ENCODE assay signal across 1 cellular context in the genomic region with DNA sequence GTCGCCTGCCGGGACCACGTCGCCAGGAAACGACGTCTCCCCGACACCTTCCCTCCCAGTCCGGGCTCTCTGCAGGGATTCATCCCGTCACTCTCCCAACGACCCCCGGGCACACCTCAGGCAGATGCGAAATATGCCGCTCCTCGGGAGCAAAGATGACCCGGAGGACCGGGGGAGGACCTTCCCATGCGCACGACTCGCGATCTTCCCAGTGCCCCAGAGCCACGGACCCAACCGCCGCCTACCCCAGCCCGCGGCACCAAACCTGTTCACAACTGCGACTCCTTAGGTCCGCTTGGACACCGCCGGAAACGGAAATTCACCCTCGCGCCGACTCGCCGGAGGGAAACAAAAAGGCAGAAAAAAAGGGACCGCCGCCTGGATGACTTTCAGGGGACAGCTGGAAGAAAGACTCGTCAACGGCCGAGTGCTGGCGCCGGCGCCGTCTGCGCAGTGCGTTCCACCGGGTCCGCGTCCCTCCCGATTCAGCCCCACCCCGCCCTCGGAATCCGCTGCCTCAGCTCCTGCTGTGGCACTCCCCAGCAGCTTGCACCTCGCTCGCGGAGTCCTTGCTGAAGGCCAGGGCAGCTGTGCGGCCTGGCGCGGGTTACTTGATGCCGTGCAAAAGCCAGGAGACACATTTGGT.
TF ChIP-seq lines count a peak whose summit lies in the region.
"Not testable (repeated sequence)": the region's sequence is repeated elsewhere in the genome, so short reads cannot be mapped to it uniquely, and the experiment has no call there.

No MANE protein-coding gene starts in this region.

TF ChIP-seq in HepG2, 621 proteins besides CTCF, POLR2A, EP300 and RAD21 (continued from another document and continues in another):
- TF ChIP-seq, protein P1, sequence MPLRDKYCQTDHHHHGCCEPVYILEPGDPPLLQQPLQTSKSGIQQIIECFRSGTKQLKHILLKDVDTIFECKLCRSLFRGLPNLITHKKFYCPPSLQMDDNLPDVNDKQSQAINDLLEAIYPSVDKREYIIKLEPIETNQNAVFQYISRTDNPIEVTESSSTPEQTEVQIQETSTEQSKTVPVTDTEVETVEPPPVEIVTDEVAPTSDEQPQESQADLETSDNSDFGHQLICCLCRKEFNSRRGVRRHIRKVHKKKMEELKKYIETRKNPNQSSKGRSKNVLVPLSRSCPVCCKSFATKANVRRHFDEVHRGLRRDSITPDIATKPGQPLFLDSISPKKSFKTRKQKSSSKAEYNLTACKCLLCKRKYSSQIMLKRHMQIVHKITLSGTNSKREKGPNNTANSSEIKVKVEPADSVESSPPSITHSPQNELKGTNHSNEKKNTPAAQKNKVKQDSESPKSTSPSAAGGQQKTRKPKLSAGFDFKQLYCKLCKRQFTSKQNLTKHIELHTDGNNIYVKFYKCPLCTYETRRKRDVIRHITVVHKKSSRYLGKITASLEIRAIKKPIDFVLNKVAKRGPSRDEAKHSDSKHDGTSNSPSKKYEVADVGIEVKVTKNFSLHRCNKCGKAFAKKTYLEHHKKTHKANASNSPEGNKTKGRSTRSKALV (CRISPR knock-in tag; IDR thresholded peaks at IDR 0.05), result peak; percentile 76; the same call in 1 of the 2 replicates
- TF ChIP-seq SAP130 (CRISPR knock-in tag; IDR thresholded peaks at IDR 0.05; ENCODE audit: low read depth) (peak; percentile 70), ZSCAN30 (CRISPR knock-in tag; IDR thresholded peaks at IDR 0.05) (peak; percentile 62; the same call in 1 of the 2 replicates), MAZ (CRISPR knock-in tag; IDR thresholded peaks at IDR 0.05; ENCODE audit: low read depth) (0 out of 2 replicates have a peak, but pooled peaks have one; percentile 20), TGIF2 (CRISPR knock-in tag; IDR thresholded peaks at IDR 0.05) (peak; percentile 35; the same call in 1 of the 2 replicates), ZNF12 (CRISPR knock-in tag; IDR thresholded peaks at IDR 0.05) (peak; percentile 25; the same call in 1 of the 2 replicates), HDAC2 (CRISPR knock-in tag; IDR thresholded peaks at IDR 0.05) (peak; percentile 34; the same call in 1 of the 2 replicates), ELF3 (CRISPR knock-in tag; IDR thresholded peaks at IDR 0.05) (peak; percentile 56), ZNF883 (CRISPR knock-in tag; IDR thresholded peaks at IDR 0.05; ENCODE audit: not compliant biosample characterization) (peak; percentile 65), SAFB2 (CRISPR knock-in tag; IDR thresholded peaks at IDR 0.05; ENCODE audit: borderline replicate concordance, low read depth) (peak; percentile 29; the same call in 1 of the 2 replicates), FOSL2 (CRISPR knock-in tag; IDR thresholded peaks at IDR 0.05) (peak; percentile 46; the same call in 1 of the 2 replicates), ZFX (CRISPR knock-in tag; IDR thresholded peaks at IDR 0.05; ENCODE audit: low read depth) (peak; percentile 63), KDM3A (CRISPR knock-in tag; IDR thresholded peaks at IDR 0.05; ENCODE audit: low read depth) (0 out of 2 replicates have a peak, but pooled peaks have one; percentile 30), HNRNPLL (IDR thresholded peaks at IDR 0.05; ENCODE audit: low read depth, low read length, poor library complexity, severe bottlenecking) (peak; percentile 47), HOXA5 (CRISPR knock-in tag; IDR thresholded peaks at IDR 0.05) (0 out of 2 replicates have a peak, but pooled peaks have one; percentile 22), KAT7 (CRISPR knock-in tag; IDR thresholded peaks at IDR 0.05; ENCODE audit: borderline replicate concordance) (peak; percentile 18; the same call in 1 of the 2 replicates), MXD4 (CRISPR knock-in tag; IDR thresholded peaks at IDR 0.05) (peak; percentile 35; the same call in 1 of the 2 replicates), TCF7 (IDR thresholded peaks at IDR 0.05; ENCODE audit: low read depth) (0 out of 2 replicates have a peak, but pooled peaks have one; percentile 18), ZNF547 (CRISPR knock-in tag; IDR thresholded peaks at IDR 0.05) (peak; percentile 33; the same call in 1 of the 2 replicates), REPIN1 (CRISPR knock-in tag; IDR thresholded peaks at IDR 0.05; ENCODE audit: borderline replicate concordance, low read depth) (peak; percentile 47; the same call in 1 of the 2 replicates)
- TF ChIP-seq MAZ (IDR thresholded peaks at IDR 0.05; ENCODE audit: borderline replicate concordance, low read depth, low read length), result not testable (repeated sequence)
- TF ChIP-seq, protein P2, sequence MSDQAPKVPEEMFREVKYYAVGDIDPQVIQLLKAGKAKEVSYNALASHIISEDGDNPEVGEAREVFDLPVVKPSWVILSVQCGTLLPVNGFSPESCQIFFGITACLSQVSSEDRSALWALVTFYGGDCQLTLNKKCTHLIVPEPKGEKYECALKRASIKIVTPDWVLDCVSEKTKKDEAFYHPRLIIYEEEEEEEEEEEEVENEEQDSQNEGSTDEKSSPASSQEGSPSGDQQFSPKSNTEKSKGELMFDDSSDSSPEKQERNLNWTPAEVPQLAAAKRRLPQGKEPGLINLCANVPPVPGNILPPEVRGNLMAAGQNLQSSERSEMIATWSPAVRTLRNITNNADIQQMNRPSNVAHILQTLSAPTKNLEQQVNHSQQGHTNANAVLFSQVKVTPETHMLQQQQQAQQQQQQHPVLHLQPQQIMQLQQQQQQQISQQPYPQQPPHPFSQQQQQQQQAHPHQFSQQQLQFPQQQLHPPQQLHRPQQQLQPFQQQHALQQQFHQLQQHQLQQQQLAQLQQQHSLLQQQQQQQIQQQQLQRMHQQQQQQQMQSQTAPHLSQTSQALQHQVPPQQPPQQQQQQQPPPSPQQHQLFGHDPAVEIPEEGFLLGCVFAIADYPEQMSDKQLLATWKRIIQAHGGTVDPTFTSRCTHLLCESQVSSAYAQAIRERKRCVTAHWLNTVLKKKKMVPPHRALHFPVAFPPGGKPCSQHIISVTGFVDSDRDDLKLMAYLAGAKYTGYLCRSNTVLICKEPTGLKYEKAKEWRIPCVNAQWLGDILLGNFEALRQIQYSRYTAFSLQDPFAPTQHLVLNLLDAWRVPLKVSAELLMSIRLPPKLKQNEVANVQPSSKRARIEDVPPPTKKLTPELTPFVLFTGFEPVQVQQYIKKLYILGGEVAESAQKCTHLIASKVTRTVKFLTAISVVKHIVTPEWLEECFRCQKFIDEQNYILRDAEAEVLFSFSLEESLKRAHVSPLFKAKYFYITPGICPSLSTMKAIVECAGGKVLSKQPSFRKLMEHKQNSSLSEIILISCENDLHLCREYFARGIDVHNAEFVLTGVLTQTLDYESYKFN (CRISPR knock-in tag; conservative IDR thresholded peaks at IDR 0.05), result 0 out of 2 replicates have a peak, but pooled peaks have one; percentile 16
- TF ChIP-seq, protein P3, sequence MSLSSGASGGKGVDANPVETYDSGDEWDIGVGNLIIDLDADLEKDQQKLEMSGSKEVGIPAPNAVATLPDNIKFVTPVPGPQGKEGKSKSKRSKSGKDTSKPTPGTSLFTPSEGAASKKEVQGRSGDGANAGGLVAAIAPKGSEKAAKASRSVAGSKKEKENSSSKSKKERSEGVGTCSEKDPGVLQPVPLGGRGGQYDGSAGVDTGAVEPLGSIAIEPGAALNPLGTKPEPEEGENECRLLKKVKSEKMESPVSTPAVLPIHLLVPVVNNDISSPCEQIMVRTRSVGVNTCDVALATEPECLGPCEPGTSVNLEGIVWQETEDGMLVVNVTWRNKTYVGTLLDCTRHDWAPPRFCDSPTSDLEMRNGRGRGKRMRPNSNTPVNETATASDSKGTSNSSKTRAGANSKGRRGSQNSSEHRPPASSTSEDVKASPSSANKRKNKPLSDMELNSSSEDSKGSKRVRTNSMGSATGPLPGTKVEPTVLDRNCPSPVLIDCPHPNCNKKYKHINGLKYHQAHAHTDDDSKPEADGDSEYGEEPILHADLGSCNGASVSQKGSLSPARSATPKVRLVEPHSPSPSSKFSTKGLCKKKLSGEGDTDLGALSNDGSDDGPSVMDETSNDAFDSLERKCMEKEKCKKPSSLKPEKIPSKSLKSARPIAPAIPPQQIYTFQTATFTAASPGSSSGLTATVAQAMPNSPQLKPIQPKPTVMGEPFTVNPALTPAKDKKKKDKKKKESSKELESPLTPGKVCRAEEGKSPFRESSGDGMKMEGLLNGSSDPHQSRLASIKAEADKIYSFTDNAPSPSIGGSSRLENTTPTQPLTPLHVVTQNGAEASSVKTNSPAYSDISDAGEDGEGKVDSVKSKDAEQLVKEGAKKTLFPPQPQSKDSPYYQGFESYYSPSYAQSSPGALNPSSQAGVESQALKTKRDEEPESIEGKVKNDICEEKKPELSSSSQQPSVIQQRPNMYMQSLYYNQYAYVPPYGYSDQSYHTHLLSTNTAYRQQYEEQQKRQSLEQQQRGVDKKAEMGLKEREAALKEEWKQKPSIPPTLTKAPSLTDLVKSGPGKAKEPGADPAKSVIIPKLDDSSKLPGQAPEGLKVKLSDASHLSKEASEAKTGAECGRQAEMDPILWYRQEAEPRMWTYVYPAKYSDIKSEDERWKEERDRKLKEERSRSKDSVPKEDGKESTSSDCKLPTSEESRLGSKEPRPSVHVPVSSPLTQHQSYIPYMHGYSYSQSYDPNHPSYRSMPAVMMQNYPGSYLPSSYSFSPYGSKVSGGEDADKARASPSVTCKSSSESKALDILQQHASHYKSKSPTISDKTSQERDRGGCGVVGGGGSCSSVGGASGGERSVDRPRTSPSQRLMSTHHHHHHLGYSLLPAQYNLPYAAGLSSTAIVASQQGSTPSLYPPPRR (CRISPR knock-in tag; IDR thresholded peaks at IDR 0.05; ENCODE audit: borderline replicate concordance), result peak; percentile 26; the same call in 1 of the 2 replicates
- TF ChIP-seq, protein P4, sequence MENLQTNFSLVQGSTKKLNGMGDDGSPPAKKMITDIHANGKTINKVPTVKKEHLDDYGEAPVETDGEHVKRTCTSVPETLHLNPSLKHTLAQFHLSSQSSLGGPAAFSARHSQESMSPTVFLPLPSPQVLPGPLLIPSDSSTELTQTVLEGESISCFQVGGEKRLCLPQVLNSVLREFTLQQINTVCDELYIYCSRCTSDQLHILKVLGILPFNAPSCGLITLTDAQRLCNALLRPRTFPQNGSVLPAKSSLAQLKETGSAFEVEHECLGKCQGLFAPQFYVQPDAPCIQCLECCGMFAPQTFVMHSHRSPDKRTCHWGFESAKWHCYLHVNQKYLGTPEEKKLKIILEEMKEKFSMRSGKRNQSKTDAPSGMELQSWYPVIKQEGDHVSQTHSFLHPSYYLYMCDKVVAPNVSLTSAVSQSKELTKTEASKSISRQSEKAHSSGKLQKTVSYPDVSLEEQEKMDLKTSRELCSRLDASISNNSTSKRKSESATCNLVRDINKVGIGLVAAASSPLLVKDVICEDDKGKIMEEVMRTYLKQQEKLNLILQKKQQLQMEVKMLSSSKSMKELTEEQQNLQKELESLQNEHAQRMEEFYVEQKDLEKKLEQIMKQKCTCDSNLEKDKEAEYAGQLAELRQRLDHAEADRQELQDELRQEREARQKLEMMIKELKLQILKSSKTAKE (CRISPR knock-in tag; IDR thresholded peaks at IDR 0.05; ENCODE audit: borderline replicate concordance), result 0 out of 2 replicates have a peak, but pooled peaks have one; percentile 13
- TF ChIP-seq, protein P5, sequence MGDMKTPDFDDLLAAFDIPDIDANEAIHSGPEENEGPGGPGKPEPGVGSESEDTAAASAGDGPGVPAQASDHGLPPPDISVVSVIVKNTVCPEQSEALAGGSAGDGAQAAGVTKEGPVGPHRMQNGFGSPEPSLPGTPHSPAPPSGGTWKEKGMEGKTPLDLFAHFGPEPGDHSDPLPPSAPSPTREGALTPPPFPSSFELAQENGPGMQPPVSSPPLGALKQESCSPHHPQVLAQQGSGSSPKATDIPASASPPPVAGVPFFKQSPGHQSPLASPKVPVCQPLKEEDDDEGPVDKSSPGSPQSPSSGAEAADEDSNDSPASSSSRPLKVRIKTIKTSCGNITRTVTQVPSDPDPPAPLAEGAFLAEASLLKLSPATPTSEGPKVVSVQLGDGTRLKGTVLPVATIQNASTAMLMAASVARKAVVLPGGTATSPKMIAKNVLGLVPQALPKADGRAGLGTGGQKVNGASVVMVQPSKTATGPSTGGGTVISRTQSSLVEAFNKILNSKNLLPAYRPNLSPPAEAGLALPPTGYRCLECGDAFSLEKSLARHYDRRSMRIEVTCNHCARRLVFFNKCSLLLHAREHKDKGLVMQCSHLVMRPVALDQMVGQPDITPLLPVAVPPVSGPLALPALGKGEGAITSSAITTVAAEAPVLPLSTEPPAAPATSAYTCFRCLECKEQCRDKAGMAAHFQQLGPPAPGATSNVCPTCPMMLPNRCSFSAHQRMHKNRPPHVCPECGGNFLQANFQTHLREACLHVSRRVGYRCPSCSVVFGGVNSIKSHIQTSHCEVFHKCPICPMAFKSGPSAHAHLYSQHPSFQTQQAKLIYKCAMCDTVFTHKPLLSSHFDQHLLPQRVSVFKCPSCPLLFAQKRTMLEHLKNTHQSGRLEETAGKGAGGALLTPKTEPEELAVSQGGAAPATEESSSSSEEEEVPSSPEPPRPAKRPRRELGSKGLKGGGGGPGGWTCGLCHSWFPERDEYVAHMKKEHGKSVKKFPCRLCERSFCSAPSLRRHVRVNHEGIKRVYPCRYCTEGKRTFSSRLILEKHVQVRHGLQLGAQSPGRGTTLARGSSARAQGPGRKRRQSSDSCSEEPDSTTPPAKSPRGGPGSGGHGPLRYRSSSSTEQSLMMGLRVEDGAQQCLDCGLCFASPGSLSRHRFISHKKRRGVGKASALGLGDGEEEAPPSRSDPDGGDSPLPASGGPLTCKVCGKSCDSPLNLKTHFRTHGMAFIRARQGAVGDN (CRISPR knock-in tag; IDR thresholded peaks at IDR 0.05), result peak; percentile 77; the same call in 1 of the 2 replicates
- TF ChIP-seq, protein P6, sequence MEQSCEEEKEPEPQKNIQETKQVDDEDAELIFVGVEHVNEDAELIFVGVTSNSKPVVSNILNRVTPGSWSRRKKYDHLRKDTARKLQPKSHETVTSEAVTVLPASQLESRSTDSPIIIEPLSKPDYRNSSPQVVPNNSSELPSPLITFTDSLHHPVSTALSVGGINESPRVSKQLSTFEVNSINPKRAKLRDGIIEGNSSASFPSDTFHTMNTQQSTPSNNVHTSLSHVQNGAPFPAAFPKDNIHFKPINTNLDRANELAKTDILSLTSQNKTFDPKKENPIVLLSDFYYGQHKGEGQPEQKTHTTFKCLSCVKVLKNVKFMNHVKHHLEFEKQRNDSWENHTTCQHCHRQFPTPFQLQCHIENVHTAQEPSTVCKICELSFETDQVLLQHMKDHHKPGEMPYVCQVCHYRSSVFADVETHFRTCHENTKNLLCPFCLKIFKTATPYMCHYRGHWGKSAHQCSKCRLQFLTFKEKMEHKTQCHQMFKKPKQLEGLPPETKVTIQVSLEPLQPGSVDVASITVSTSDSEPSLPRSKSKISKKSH (CRISPR knock-in tag; IDR thresholded peaks at IDR 0.05; ENCODE audit: borderline replicate concordance), result peak; percentile 63
- TF ChIP-seq, protein P7, sequence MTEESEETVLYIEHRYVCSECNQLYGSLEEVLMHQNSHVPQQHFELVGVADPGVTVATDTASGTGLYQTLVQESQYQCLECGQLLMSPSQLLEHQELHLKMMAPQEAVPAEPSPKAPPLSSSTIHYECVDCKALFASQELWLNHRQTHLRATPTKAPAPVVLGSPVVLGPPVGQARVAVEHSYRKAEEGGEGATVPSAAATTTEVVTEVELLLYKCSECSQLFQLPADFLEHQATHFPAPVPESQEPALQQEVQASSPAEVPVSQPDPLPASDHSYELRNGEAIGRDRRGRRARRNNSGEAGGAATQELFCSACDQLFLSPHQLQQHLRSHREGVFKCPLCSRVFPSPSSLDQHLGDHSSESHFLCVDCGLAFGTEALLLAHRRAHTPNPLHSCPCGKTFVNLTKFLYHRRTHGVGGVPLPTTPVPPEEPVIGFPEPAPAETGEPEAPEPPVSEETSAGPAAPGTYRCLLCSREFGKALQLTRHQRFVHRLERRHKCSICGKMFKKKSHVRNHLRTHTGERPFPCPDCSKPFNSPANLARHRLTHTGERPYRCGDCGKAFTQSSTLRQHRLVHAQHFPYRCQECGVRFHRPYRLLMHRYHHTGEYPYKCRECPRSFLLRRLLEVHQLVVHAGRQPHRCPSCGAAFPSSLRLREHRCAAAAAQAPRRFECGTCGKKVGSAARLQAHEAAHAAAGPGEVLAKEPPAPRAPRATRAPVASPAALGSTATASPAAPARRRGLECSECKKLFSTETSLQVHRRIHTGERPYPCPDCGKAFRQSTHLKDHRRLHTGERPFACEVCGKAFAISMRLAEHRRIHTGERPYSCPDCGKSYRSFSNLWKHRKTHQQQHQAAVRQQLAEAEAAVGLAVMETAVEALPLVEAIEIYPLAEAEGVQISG (CRISPR knock-in tag; IDR thresholded peaks at IDR 0.05), result peak; percentile 91
